Comparison of ENCODE assay signal across 9 cellular contexts in the genomic region with DNA sequence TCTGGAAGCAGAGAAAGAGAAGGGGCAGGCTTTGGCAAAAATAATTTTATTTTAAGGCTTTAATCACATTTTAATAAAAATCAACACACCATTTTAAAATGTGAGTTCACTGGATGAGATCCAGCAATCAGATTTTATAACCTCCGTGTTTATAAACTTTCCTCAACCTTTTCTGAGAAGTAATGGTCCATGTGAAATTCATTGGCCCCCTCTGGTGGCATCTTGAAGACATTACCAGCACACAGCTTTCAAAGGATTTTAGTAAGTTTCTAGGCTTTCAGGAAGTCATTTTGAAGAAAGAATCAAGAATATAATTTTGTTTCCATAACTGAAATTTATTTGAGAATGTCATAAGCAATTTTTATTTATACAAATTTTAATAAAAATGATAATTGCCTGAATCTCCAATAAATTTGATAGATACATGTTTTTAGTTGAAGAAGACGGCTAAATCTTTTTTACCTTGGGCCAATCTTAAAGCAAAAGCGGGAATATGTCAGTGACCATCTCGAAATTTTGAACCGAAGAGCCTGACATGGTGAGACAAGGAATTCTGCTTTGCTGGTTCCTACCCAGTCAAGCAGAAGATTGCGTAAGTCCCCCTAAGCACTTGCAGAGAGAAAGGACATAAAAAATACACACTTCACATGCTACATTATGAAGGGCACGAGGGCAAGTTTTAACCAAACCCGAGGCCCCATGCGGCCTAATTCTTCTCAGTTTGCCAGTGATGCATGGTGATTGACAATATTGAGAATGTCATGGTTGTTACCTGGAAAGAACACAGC.
DNase-seq lines count a peak whose midpoint lies in the region; ATAC-seq, FAIRE-seq and TF ChIP-seq lines count a peak whose summit lies in the region.
"Had no signal": no experiment of that assay in that cellular context is flagged by ENCODE, and none has a peak within 500 bp of the region (broad histone marks: within the 10 kb centered on the region; RNA-seq: fewer than 3 reads in every experiment).

No MANE protein-coding gene starts in this region.

- H3K4me1 ChIP-seq in DND-41 (ENCODE audit: insufficient read depth, low read length) (no peaks in the 10 kb centered on the region), OCI-LY3 (ENCODE audit: low read length) (peaks cover 32% of the 10 kb centered on the region), endodermal cell (ENCODE audit: control insufficient read depth, insufficient read depth, low read length) (no peaks in the 10 kb centered on the region)

- H3K4me3 Mint-ChIP-seq in endodermal cell, result no peak overlapping the region
- H3K4me3 Mint-ChIP-seq: activated T-cell treated with anti-CD3 and anti-CD28 coated beads, Interleukin-2, amount 50 U/mL, for 72 hours had no signal

- FAIRE-seq in GM19239 (lab: Jason Lieb, UNC), result peak; percentile 69

- no peak overlapping the region for H3K9ac ChIP-seq in DND-41 (ENCODE audit: low read depth, low read length)
- no peak overlapping the region for H3K9ac ChIP-seq in OCI-LY3 (ENCODE audit: low read length)
- no peak overlapping the region for H3K9ac ChIP-seq in endodermal cell (ENCODE audit: extremely low read depth, low read length, poor library complexity, severe bottlenecking)

- 64 to 72% methylated on average over 6 to 9 of the region's 9 CpGs for WGBS in endodermal cell (ENCODE audit: insufficient coverage in 1 of 2, insufficient read length in 1 of 2), 2 experiments

- H4K20me1 ChIP-seq in DND-41 (ENCODE audit: insufficient read depth, low read length), result no peaks in the 10 kb centered on the region
- H4K20me1 ChIP-seq in OCI-LY3 (ENCODE audit: insufficient read depth, low read length), result no peaks in the 10 kb centered on the region

- H3K4me3 ChIP-seq in DND-41 (ENCODE audit: low read depth in 1 of 2, low read length in 2 of 2), result no peak overlapping the region
- H3K4me3 ChIP-seq in OCI-LY3 (ENCODE audit: low read length), result peak overlapping the region; percentile 45
- H3K4me3 ChIP-seq in endodermal cell (ENCODE audit: low read length), result no peak overlapping the region

- H3K9me3 ChIP-seq in DND-41 (ENCODE audit: insufficient read depth, low read length, severe bottlenecking) (no peaks in the 10 kb centered on the region), OCI-LY3 (ENCODE audit: insufficient read depth, low read length) (no peaks in the 10 kb centered on the region), endodermal cell (ENCODE audit: control insufficient read depth, low read length) (no peaks in the 10 kb centered on the region)

- ATAC-seq in DND-41 (ENCODE audit: insufficient read depth, low read depth) (0 out of 3 replicates have a peak, but pooled peaks have one; percentile 49), HG03342 (IDR thresholded peaks at IDR 0.05; ENCODE audit: unreplicated experiment) (peak; percentile 61)
- ATAC-seq: activated T-cell treated with anti-CD3 and anti-CD28 coated beads, Interleukin-2, amount 50 U/mL, for 72 hours had no signal

- H3K4me2 ChIP-seq in DND-41 (ENCODE audit: insufficient read depth, low read length), result no peak overlapping the region
- H3K4me2 ChIP-seq in OCI-LY3 (ENCODE audit: low read length), result peak overlapping the region; percentile 65

- peaks cover 7% of the 10 kb centered on the region for H3K27me3 Mint-ChIP-seq in endodermal cell (ENCODE audit: insufficient read depth)

- no peak overlapping the region for H3K27ac ChIP-seq in DND-41 (ENCODE audit: low read length)
- H3K27ac ChIP-seq in OCI-LY3 (ENCODE audit: low read length), result no peak overlapping the region
- no peak overlapping the region for H3K27ac ChIP-seq in endodermal cell (ENCODE audit: low read depth, low read length)

- no peaks in the 10 kb centered on the region for H3K36me3 Mint-ChIP-seq in endodermal cell (ENCODE audit: low read depth)

- no peaks in the 10 kb centered on the region for H3K79me2 ChIP-seq in DND-41 (ENCODE audit: insufficient read depth, low read length)
- no peaks in the 10 kb centered on the region for H3K79me2 ChIP-seq in OCI-LY3 (ENCODE audit: low read length)

- H2AFZ ChIP-seq in DND-41 (ENCODE audit: low read depth, low read length), result 0 out of 2 replicates have a peak overlapping the region, but pooled peaks have one; percentile 13
- H2AFZ ChIP-seq in OCI-LY3 (ENCODE audit: low read depth, low read length), result no peak overlapping the region

- no peak overlapping the region for H3K27ac Mint-ChIP-seq in endodermal cell
- H3K27ac Mint-ChIP-seq: activated T-cell treated with anti-CD3 and anti-CD28 coated beads, Interleukin-2, amount 50 U/mL, for 72 hours had no signal

- TF ChIP-seq CTCF in DND-41 (IDR thresholded peaks at IDR 0.05; ENCODE audit: borderline replicate concordance, extremely low read depth, low read length, poor library complexity, severe bottlenecking) (peak; percentile 79), OCI-LY3 (IDR thresholded peaks at IDR 0.05; ENCODE audit: low read depth, low read length) (peak; percentile 99), endodermal cell (conservative IDR thresholded peaks at IDR 0.05) (peak; percentile 90)

- intact Hi-C loops in cardiac septum (cut with DNase I), result no loop called here

- no peaks in the 10 kb centered on the region for H3K9me3 Mint-ChIP-seq in endodermal cell
- H3K9me3 Mint-ChIP-seq: activated T-cell treated with anti-CD3 and anti-CD28 coated beads, Interleukin-2, amount 50 U/mL, for 72 hours had no signal

- peaks cover 3% of the 10 kb centered on the region for H3K27me3 ChIP-seq in DND-41 (ENCODE audit: insufficient read depth, low read length, poor library complexity)
- peaks cover 22% of the 10 kb centered on the region for H3K27me3 ChIP-seq in OCI-LY3 (ENCODE audit: low read depth, low read length)
- no peaks in the 10 kb centered on the region for H3K27me3 ChIP-seq in endodermal cell (ENCODE audit: control insufficient read depth, insufficient read depth, low read length, poor library complexity, severe bottlenecking)

- peaks cover 10% of the 10 kb centered on the region for H3K4me1 Mint-ChIP-seq in endodermal cell

- peak; percentile 18 for DNase-seq in DND-41
- peak; percentile 10 for DNase-seq in GM19239 (ENCODE audit: insufficient read length, low spot score)
- no peak for DNase-seq in endodermal cell
- peak; percentile 9 for DNase-seq in non-pigmented ciliary epithelial cell (ENCODE audit: low read depth)
- DNase-seq in activated CD8-positive, alpha-beta memory T cell treated with anti-CD3 and anti-CD28 coated beads, Interleukin-2, amount 50 U/mL, for 4 hours, result no peak
- no peak for DNase-seq in cardiac septum (ENCODE audit: low spot score)

- H3K36me3 ChIP-seq in DND-41 (ENCODE audit: insufficient read depth, low read length) (no peaks in the 10 kb centered on the region), OCI-LY3 (replicated peaks; ENCODE audit: low read depth, low read length) (no peaks in the 10 kb centered on the region), endodermal cell (ENCODE audit: control insufficient read depth, insufficient read depth, low read length) (no peaks in the 10 kb centered on the region)

Comparison
In these comparisons a context has a peak if more than half of its experiments do, and no peak if none do; other contexts are left out.
1. DNase-seq: peak in DND-41 (single experiment), GM19239 (single experiment) and non-pigmented ciliary epithelial cell (single experiment); none in endodermal cell (single experiment), activated CD8-positive, alpha-beta memory T cell treated with anti-CD3 and anti-CD28 coated beads, Interleukin-2, amount 50 U/mL, for 4 hours (single experiment) and cardiac septum (single experiment).
2. Peak in every context shown above with its lines, with median percentiles within 50 percentile points of each other: CTCF ChIP-seq.